10 cellular contexts compared by ENCODE assay signal in genomic region chr20:48986899-48987298, GRCh38. TPM values are rescaled to one million over a fixed set of nuclear protein-coding genes. Genes with fewer than 3 reads are reported as not detected.
DNase-seq lines count a peak whose midpoint lies in the region; ATAC-seq, FAIRE-seq and TF ChIP-seq lines count a peak whose summit lies in the region.
"Had no signal": no experiment of that assay in that cellular context is flagged by ENCODE, and none has a peak within 500 bp of the region (broad histone marks: within the 10 kb centered on the region; RNA-seq: fewer than 3 reads in every experiment).

No MANE protein-coding gene starts in this region.

- CTCF ChIA-PET in GM12878 (lab: Yijun Ruan, JAX) = interaction anchor here (1.2 to 1.4 kb wide), 2 partner anchors 86 to 231 kb away, joined by 3 read pairs; no protein-coding TSS in a partner anchor

- TF ChIP-seq CTCF in MM.1S (IDR thresholded peaks at IDR 0.05; ENCODE audit: low read length) (peak; percentile 32), GM12878 (IDR thresholded peaks at IDR 0.05 in 2 of 3, conservative IDR thresholded peaks at IDR 0.05 in 1 of 3; ENCODE audit: control insufficient read depth in 2 of 3, extremely low read depth in 1 of 3, insufficient read depth in 1 of 3, low read depth in 3 of 3, low read length in 3 of 3) (peak; percentile 19 to 46 (median 27); a peak in 3 of 6 replicates), osteoblast (IDR thresholded peaks at IDR 0.05; ENCODE audit: extremely low read depth, low read depth, low read length) (peak; percentile 43), esophagus squamous epithelium (IDR thresholded peaks at IDR 0.05) (peak in 3 of 6 experiments; percentile 10 to 34 (median 26))

- peaks cover 18 to 93% (median 32%) of the 10 kb centered on the region in 3 donors for H3K36me3 Mint-ChIP-seq in naive thymus-derived CD8-positive, alpha-beta T cell

- no peaks in the 10 kb centered on the region for H3F3A ChIP-seq in MM.1S (ENCODE audit: insufficient read depth, low read length)

- POLR2A ChIA-PET in GM12878 (lab: Charles Lee) = interaction anchor here (0.5 kb wide), 1 partner anchor 183 kb away, joined by 5 read pairs; no protein-coding TSS in a partner anchor
- POLR2A ChIA-PET in naive thymus-derived CD8-positive, alpha-beta T cell (lab: Charles Lee) = no interaction called here

- no peak overlapping the region for H3K27ac ChIP-seq in MM.1S (ENCODE audit: low read length)
- no peak overlapping the region for H3K27ac ChIP-seq in GM12878 (ENCODE audit: control insufficient read depth, insufficient read depth)
- H3K27ac ChIP-seq in osteoblast (ENCODE audit: low read depth, low read length) = no peak overlapping the region
- H3K27ac ChIP-seq in esophagus squamous epithelium = no peak overlapping the region
- H3K27ac ChIP-seq: stomach had no signal

- intact Hi-C loops in GM12878 (cut with micrococcal nuclease; ENCODE audit: unreplicated experiment) = no loop called here
- intact Hi-C loops in esophagus squamous epithelium (cut with DNase I) = no loop called here

- in situ Hi-C loops in GM12878 (cut with MboI) = no loop called here

- no peaks in the 10 kb centered on the region for H3K9me2 ChIP-seq in MM.1S (replicated peaks; ENCODE audit: insufficient read depth, low read length)

- RAD21 ChIA-PET in GM12878 (lab: Charles Lee; ENCODE audit: unreplicated experiment) = no interaction called here

- peaks cover 11% of the 10 kb centered on the region; the same call in 1 of the 2 replicates for H3K79me2 ChIP-seq in MM.1S (ENCODE audit: low read length)
- no peaks in the 10 kb centered on the region for H3K79me2 ChIP-seq in GM12878 (ENCODE audit: control insufficient read depth, insufficient read depth, low read length)
- no peaks in the 10 kb centered on the region for H3K79me2 ChIP-seq in osteoblast (ENCODE audit: insufficient read depth, low read length)

- H3K4me3 ChIP-seq in MM.1S (ENCODE audit: low read length) = no peak overlapping the region
- H3K4me3 ChIP-seq in GM12878 = no peak overlapping the region
- no peak overlapping the region for H3K4me3 ChIP-seq in osteoblast (ENCODE audit: insufficient read depth, low read length)
- no peak overlapping the region for H3K4me3 ChIP-seq in esophagus squamous epithelium
- H3K4me3 ChIP-seq: stomach had no signal

- BruUV-seq in GM12878 (replicated peaks; lab: Mats Ljungman, UMichigan) = no TSS peak

- 0 out of 2 replicates have a peak, but pooled peaks have one; percentile 9 for TF ChIP-seq RAD21 in GM12878 (IDR thresholded peaks at IDR 0.05; ENCODE audit: insufficient read depth, low read depth, low read length)

- TF ChIP-seq POLR2A in GM12878 (IDR thresholded peaks at IDR 0.05; ENCODE audit: low read depth, low read length) (no peak), esophagus squamous epithelium (IDR thresholded peaks at IDR 0.05) (no peak)

- no peak for FAIRE-seq in GM12878 (lab: Jason Lieb, UNC)

- H3K36me3 ChIP-seq in MM.1S (replicated peaks; ENCODE audit: insufficient read depth, low read length) = peaks cover 30% of the 10 kb centered on the region
- peaks cover 19 to 46% of the 10 kb centered on the region in 2 experiments for H3K36me3 ChIP-seq in GM12878 (ENCODE audit: control insufficient read depth in 2 of 2, insufficient read depth in 2 of 2, low read length in 1 of 2)
- peaks cover 62% of the 10 kb centered on the region for H3K36me3 ChIP-seq in osteoblast (ENCODE audit: insufficient read depth, low read length)
- H3K36me3 ChIP-seq in esophagus squamous epithelium = peaks cover 22 to 100% (median 55%) of the 10 kb centered on the region in 3 donors

- H3K27me3 ChIP-seq in MM.1S (replicated peaks; ENCODE audit: insufficient read depth, low read length) (no peaks in the 10 kb centered on the region), GM12878 (replicated peaks in 1 of 2; ENCODE audit: control insufficient read depth in 2 of 2, insufficient read depth in 2 of 2, low read length in 1 of 2) (no peaks in the 10 kb centered on the region), osteoblast (ENCODE audit: insufficient read depth, low read length) (no peaks in the 10 kb centered on the region), esophagus squamous epithelium (no peaks in the 10 kb centered on the region)
- H3K27me3 ChIP-seq: stomach had no signal

- H3K27me3 Mint-ChIP-seq in naive thymus-derived CD8-positive, alpha-beta T cell = no peaks in the 10 kb centered on the region

- SMC1A ChIA-PET in GM12878 (lab: Charles Lee; ENCODE audit: uncharacterized antibody, unreplicated experiment) = interaction anchor here (0.6 to 2.6 kb wide), 4 partner anchors 99 to 330 kb away, joined by 3 to 7 read pairs (median 4); no protein-coding TSS in a partner anchor

- no peaks in the 10 kb centered on the region for H3K9me3 Mint-ChIP-seq in naive thymus-derived CD8-positive, alpha-beta T cell
- H3K9me3 Mint-ChIP-seq: activated naive CD4-positive, alpha-beta T cell treated with anti-CD3 and anti-CD28 coated beads, Interleukin-2, amount 50 U/mL, for 72 hours had no signal

- H3K4me2 ChIP-seq in MM.1S (ENCODE audit: low read depth, low read length) = no peak overlapping the region
- H3K4me2 ChIP-seq in GM12878 (ENCODE audit: control insufficient read depth, insufficient read depth) = no peak overlapping the region
- no peak overlapping the region for H3K4me2 ChIP-seq in osteoblast (ENCODE audit: insufficient read depth, low read length)

- H4K20me1 ChIP-seq in MM.1S (ENCODE audit: insufficient read depth, low read length) = peaks cover 5% of the 10 kb centered on the region; the same call in 1 of the 2 replicates
- H4K20me1 ChIP-seq in GM12878 (ENCODE audit: control insufficient read depth, insufficient read depth) = no peaks in the 10 kb centered on the region
- peaks cover 2% of the 10 kb centered on the region for H4K20me1 ChIP-seq in osteoblast (ENCODE audit: insufficient read depth, low read length)

- H3K4me1 ChIP-seq in MM.1S (ENCODE audit: low read length) (no peaks in the 10 kb centered on the region), GM12878 (ENCODE audit: control insufficient read depth, insufficient read depth, low read length) (no peaks in the 10 kb centered on the region), osteoblast (ENCODE audit: insufficient read depth, low read length) (peaks cover 12% of the 10 kb centered on the region), esophagus squamous epithelium (peaks cover 0 to 23% (median 11%) of the 10 kb centered on the region in 3 donors)

- H3K9ac ChIP-seq in MM.1S (ENCODE audit: low read length) (no peak overlapping the region), GM12878 (ENCODE audit: control insufficient read depth, insufficient read depth, low read length) (no peak overlapping the region)

- no peaks in the 10 kb centered on the region for H3K4me1 Mint-ChIP-seq in naive thymus-derived CD8-positive, alpha-beta T cell

- peak overlapping the region in 1 of 10 donors; percentile 33 for H3K27ac Mint-ChIP-seq in naive thymus-derived CD8-positive, alpha-beta T cell

- DNase-seq in DMS53 (lab: John Stamatoyannopoulos, UW) (peak; percentile 36), DMS53 treated with DMSO at 0.1 percent for 48 hours (lab: John Stamatoyannopoulos, UW; ENCODE audit: unreplicated experiment) (no peak), MM.1S (no peak), GM12878 (ENCODE audit: low read depth, low spot score) (no peak), osteoblast (ENCODE audit: insufficient read length, low spot score, missing footprints) (no peak), esophagus squamous epithelium (lab: John Stamatoyannopoulos, UW) (no peak)
- DNase-seq in naive thymus-derived CD8-positive, alpha-beta T cell = no peak
- DNase-seq: stomach had no signal

- ATAC-seq in GM12878 (no peak), GM19397 (IDR thresholded peaks at IDR 0.05; ENCODE audit: unreplicated experiment) (no peak)
- no peak for ATAC-seq in naive thymus-derived CD8-positive, alpha-beta T cell
- ATAC-seq: activated naive CD4-positive, alpha-beta T cell treated with anti-CD3 and anti-CD28 coated beads, Interleukin-2, amount 50 U/mL, for 72 hours had no signal

- H3K4me3 Mint-ChIP-seq in naive thymus-derived CD8-positive, alpha-beta T cell = no peak overlapping the region

- TF ChIP-seq EP300 in GM12878 (IDR thresholded peaks at IDR 0.05; ENCODE audit: borderline replicate concordance in 1 of 2, control insufficient read depth in 1 of 2, low read depth in 2 of 2, low read length in 2 of 2) = no peak

- H2AFZ ChIP-seq in MM.1S (ENCODE audit: low read length) = no peak overlapping the region
- no peak overlapping the region for H2AFZ ChIP-seq in GM12878 (ENCODE audit: control insufficient read depth, low read depth, low read length)
- H2AFZ ChIP-seq in osteoblast (ENCODE audit: low read length) = no peak overlapping the region

- WGBS in GM12878 (ENCODE audit: insufficient coverage, insufficient replicate concordance, low lambda C conversion rate, missing lambda C conversion rate) = 75% methylated on average over 2 of the region's 2 CpGs
- WGBS in esophagus squamous epithelium, 2 donors = 63 to 74% methylated on average over 2 of the region's 2 CpGs

- H3K9me3 ChIP-seq in MM.1S (replicated peaks; ENCODE audit: insufficient read depth, low read length) = no peaks in the 10 kb centered on the region
- no peaks in the 10 kb centered on the region; the same call in 2 of the 3 replicates for H3K9me3 ChIP-seq in GM12878 (replicated peaks; ENCODE audit: control insufficient read depth, insufficient read depth, low read length)
- peaks cover 3% of the 10 kb centered on the region for H3K9me3 ChIP-seq in osteoblast (ENCODE audit: low read depth, low read length)
- H3K9me3 ChIP-seq in esophagus squamous epithelium = peaks cover 0 to 7% (median 4%) of the 10 kb centered on the region in 3 donors

RNA-seq across cellular contexts. Expression of gene CSE1L, which starts 59.2 kb away (rescaled TPM):
- total RNA-seq in GM12878 (2013; cell fraction: nucleolus; rRNA removed) = 66.0 and 70.7 TPM in 2 replicates
- 123 and 144 TPM in 2 replicates for total RNA-seq in GM12878 (2014; rRNA removed)
- total RNA-seq in GM12878 (2014; rRNA removed; fragmentation: Illumina TruSeq; extraction: Trizol) = 136 and 143 TPM in 2 replicates
- 106 and 110 TPM in 2 replicates for total RNA-seq in GM12878 (2021)
- 24.6 TPM for polyA plus RNA-seq in GM12878 (2011; ENCODE audit: low read depth)
- 94.9 and 124 TPM in 2 replicates for polyA plus RNA-seq in GM12878 (2011; rRNA removed)
- polyA plus RNA-seq in GM12878 (2011; cell fraction: cytosol; rRNA removed) = 44.8 and 47.5 TPM in 2 replicates
- 29.1 and 39.4 TPM in 2 replicates for polyA plus RNA-seq in GM12878 (2011; cell fraction: nucleus; rRNA removed)
- polyA plus RNA-seq in GM12878 (2012) = 28.4 and 41.8 TPM in 2 replicates
- polyA plus RNA-seq in GM12878 (2014; fragmentation: Illumina TruSeq; extraction: Trizol) = 131 and 152 TPM in 2 replicates
- 10 to 100 TPM; 72.4 to 74.1 TPM for polyA plus RNA-seq in GM12878 (2014; fragmentation: Nextera tagmentation; extraction: Ambion mirVana)
- 71.6 and 86.6 TPM in 2 replicates for polyA plus RNA-seq in GM12878 (2014; rRNA removed)
- polyA plus RNA-seq in GM12878 (2016; fragmentation: Nextera tagmentation; extraction: Ambion mirVana) = 100 to 1,000 TPM; 212 to 213 TPM
- polyA minus RNA-seq in GM12878 (2011; rRNA and poly(A)+ RNA removed) = 61.3 and 84.8 TPM in 2 replicates
- 28.7 and 37.1 TPM in 2 replicates for polyA minus RNA-seq in GM12878 (2011; cell fraction: cytosol; rRNA and poly(A)+ RNA removed)
- 16.7 and 26.9 TPM in 2 replicates for polyA minus RNA-seq in GM12878 (2011; cell fraction: nucleus; rRNA and poly(A)+ RNA removed)
- 48.9 and 53.9 TPM in 2 replicates for total RNA-seq in osteoblast
- 10 to 100 TPM; 42.6 TPM for total RNA-seq in naive thymus-derived CD8-positive, alpha-beta T cell
- 10 to 100 TPM; 22.8 to 30.0 (median 23.8) TPM for polyA plus RNA-seq in naive thymus-derived CD8-positive, alpha-beta T cell
- total RNA-seq in esophagus squamous epithelium = 10 to 100 TPM; 32.8 to 88.9 (median 70.1) TPM
